2 cellular contexts compared by ENCODE assay signal in the genomic region with DNA sequence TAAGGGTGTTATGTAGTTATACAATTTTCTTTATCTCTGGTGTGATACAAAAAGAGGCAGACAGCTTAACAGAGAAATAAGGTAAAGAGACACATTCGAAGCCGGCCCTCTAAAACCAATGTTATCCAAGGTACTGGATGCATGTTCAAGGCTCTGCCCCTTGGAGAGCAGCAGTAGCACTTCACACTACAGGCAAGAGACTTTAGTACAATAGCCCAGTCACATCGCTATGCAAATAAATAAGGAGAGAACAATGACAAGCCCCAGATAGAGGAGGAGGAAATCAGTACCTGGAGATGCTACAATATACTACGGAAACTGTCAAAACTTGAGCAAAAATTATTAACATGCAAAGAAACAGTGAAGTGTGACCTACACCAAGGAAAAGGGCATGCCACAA.
TF ChIP-seq lines count a peak whose summit lies in the region.

No MANE protein-coding gene starts in this region.

TF ChIP-seq in GM23338, 12 proteins besides CTCF, POLR2A, EP300 and RAD21:
- TF ChIP-seq JUNB (IDR thresholded peaks at IDR 0.05; ENCODE audit: unreplicated experiment) (no peak), CREB1 (CRISPR knock-in tag; IDR thresholded peaks at IDR 0.05; ENCODE audit: low read depth) (no peak), ZNF331 (CRISPR knock-in tag; IDR thresholded peaks at IDR 0.05; ENCODE audit: low read depth) (no peak), STAT1 (IDR thresholded peaks at IDR 0.05; ENCODE audit: unreplicated experiment) (no peak), NANOG (IDR thresholded peaks at IDR 0.05; ENCODE audit: borderline replicate concordance) (no peak), EZH2phosphoT487 (IDR thresholded peaks at IDR 0.05; ENCODE audit: unreplicated experiment) (no peak), POLR2AphosphoS5 (IDR thresholded peaks at IDR 0.05; ENCODE audit: low read depth) (no peak), EZH2 (IDR thresholded peaks at IDR 0.05; ENCODE audit: low read depth, unreplicated experiment) (no peak), ZNF114 (CRISPR knock-in tag; IDR thresholded peaks at IDR 0.05) (no peak)
- TF ChIP-seq, protein P1, sequence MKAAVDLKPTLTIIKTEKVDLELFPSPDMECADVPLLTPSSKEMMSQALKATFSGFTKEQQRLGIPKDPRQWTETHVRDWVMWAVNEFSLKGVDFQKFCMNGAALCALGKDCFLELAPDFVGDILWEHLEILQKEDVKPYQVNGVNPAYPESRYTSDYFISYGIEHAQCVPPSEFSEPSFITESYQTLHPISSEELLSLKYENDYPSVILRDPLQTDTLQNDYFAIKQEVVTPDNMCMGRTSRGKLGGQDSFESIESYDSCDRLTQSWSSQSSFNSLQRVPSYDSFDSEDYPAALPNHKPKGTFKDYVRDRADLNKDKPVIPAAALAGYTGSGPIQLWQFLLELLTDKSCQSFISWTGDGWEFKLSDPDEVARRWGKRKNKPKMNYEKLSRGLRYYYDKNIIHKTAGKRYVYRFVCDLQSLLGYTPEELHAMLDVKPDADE (IDR thresholded peaks at IDR 0.05), result no peak
- TF ChIP-seq, protein P2, sequence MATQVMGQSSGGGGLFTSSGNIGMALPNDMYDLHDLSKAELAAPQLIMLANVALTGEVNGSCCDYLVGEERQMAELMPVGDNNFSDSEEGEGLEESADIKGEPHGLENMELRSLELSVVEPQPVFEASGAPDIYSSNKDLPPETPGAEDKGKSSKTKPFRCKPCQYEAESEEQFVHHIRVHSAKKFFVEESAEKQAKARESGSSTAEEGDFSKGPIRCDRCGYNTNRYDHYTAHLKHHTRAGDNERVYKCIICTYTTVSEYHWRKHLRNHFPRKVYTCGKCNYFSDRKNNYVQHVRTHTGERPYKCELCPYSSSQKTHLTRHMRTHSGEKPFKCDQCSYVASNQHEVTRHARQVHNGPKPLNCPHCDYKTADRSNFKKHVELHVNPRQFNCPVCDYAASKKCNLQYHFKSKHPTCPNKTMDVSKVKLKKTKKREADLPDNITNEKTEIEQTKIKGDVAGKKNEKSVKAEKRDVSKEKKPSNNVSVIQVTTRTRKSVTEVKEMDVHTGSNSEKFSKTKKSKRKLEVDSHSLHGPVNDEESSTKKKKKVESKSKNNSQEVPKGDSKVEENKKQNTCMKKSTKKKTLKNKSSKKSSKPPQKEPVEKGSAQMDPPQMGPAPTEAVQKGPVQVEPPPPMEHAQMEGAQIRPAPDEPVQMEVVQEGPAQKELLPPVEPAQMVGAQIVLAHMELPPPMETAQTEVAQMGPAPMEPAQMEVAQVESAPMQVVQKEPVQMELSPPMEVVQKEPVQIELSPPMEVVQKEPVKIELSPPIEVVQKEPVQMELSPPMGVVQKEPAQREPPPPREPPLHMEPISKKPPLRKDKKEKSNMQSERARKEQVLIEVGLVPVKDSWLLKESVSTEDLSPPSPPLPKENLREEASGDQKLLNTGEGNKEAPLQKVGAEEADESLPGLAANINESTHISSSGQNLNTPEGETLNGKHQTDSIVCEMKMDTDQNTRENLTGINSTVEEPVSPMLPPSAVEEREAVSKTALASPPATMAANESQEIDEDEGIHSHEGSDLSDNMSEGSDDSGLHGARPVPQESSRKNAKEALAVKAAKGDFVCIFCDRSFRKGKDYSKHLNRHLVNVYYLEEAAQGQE (IDR thresholded peaks at IDR 0.05; ENCODE audit: unreplicated experiment), result no peak

TF ChIP-seq in WTC11, 78 proteins besides CTCF, POLR2A, EP300 and RAD21:
- TF ChIP-seq NR1H2 (CRISPR knock-in tag; IDR thresholded peaks at IDR 0.05), result no peak
- no peak for TF ChIP-seq ZNF121 (CRISPR knock-in tag; IDR thresholded peaks at IDR 0.05)
- TF ChIP-seq, protein P3, sequence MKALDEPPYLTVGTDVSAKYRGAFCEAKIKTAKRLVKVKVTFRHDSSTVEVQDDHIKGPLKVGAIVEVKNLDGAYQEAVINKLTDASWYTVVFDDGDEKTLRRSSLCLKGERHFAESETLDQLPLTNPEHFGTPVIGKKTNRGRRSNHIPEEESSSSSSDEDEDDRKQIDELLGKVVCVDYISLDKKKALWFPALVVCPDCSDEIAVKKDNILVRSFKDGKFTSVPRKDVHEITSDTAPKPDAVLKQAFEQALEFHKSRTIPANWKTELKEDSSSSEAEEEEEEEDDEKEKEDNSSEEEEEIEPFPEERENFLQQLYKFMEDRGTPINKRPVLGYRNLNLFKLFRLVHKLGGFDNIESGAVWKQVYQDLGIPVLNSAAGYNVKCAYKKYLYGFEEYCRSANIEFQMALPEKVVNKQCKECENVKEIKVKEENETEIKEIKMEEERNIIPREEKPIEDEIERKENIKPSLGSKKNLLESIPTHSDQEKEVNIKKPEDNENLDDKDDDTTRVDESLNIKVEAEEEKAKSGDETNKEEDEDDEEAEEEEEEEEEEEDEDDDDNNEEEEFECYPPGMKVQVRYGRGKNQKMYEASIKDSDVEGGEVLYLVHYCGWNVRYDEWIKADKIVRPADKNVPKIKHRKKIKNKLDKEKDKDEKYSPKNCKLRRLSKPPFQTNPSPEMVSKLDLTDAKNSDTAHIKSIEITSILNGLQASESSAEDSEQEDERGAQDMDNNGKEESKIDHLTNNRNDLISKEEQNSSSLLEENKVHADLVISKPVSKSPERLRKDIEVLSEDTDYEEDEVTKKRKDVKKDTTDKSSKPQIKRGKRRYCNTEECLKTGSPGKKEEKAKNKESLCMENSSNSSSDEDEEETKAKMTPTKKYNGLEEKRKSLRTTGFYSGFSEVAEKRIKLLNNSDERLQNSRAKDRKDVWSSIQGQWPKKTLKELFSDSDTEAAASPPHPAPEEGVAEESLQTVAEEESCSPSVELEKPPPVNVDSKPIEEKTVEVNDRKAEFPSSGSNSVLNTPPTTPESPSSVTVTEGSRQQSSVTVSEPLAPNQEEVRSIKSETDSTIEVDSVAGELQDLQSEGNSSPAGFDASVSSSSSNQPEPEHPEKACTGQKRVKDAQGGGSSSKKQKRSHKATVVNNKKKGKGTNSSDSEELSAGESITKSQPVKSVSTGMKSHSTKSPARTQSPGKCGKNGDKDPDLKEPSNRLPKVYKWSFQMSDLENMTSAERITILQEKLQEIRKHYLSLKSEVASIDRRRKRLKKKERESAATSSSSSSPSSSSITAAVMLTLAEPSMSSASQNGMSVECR (CRISPR knock-in tag; IDR thresholded peaks at IDR 0.05; ENCODE audit: borderline replicate concordance), result no peak
- TF ChIP-seq ZNF138 (CRISPR knock-in tag; conservative IDR thresholded peaks at IDR 0.05), result no peak
- no peak for TF ChIP-seq TEAD4 (CRISPR knock-in tag; IDR thresholded peaks at IDR 0.05)
- TF ChIP-seq, protein P4, sequence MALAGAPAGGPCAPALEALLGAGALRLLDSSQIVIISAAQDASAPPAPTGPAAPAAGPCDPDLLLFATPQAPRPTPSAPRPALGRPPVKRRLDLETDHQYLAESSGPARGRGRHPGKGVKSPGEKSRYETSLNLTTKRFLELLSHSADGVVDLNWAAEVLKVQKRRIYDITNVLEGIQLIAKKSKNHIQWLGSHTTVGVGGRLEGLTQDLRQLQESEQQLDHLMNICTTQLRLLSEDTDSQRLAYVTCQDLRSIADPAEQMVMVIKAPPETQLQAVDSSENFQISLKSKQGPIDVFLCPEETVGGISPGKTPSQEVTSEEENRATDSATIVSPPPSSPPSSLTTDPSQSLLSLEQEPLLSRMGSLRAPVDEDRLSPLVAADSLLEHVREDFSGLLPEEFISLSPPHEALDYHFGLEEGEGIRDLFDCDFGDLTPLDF (CRISPR knock-in tag; IDR thresholded peaks at IDR 0.05), result no peak
- TF ChIP-seq, protein P5, sequence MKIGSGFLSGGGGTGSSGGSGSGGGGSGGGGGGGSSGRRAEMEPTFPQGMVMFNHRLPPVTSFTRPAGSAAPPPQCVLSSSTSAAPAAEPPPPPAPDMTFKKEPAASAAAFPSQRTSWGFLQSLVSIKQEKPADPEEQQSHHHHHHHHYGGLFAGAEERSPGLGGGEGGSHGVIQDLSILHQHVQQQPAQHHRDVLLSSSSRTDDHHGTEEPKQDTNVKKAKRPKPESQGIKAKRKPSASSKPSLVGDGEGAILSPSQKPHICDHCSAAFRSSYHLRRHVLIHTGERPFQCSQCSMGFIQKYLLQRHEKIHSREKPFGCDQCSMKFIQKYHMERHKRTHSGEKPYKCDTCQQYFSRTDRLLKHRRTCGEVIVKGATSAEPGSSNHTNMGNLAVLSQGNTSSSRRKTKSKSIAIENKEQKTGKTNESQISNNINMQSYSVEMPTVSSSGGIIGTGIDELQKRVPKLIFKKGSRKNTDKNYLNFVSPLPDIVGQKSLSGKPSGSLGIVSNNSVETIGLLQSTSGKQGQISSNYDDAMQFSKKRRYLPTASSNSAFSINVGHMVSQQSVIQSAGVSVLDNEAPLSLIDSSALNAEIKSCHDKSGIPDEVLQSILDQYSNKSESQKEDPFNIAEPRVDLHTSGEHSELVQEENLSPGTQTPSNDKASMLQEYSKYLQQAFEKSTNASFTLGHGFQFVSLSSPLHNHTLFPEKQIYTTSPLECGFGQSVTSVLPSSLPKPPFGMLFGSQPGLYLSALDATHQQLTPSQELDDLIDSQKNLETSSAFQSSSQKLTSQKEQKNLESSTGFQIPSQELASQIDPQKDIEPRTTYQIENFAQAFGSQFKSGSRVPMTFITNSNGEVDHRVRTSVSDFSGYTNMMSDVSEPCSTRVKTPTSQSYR (CRISPR knock-in tag; IDR thresholded peaks at IDR 0.05), result no peak
- no peak for TF ChIP-seq MYBL2 (CRISPR knock-in tag; IDR thresholded peaks at IDR 0.05)
- no peak for TF ChIP-seq GTF2I (CRISPR knock-in tag; conservative IDR thresholded peaks at IDR 0.05)
- TF ChIP-seq, protein P6, sequence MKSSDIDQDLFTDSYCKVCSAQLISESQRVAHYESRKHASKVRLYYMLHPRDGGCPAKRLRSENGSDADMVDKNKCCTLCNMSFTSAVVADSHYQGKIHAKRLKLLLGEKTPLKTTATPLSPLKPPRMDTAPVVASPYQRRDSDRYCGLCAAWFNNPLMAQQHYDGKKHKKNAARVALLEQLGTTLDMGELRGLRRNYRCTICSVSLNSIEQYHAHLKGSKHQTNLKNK (CRISPR knock-in tag; IDR thresholded peaks at IDR 0.05), result no peak
- no peak for TF ChIP-seq ZNF232 (CRISPR knock-in tag; IDR thresholded peaks at IDR 0.05)
- no peak for TF ChIP-seq ZNF219 (CRISPR knock-in tag; IDR thresholded peaks at IDR 0.05; ENCODE audit: borderline replicate concordance)
- TF ChIP-seq ESRRA (CRISPR knock-in tag; IDR thresholded peaks at IDR 0.05; ENCODE audit: borderline replicate concordance), result no peak
- TF ChIP-seq ZNF396 (CRISPR knock-in tag; IDR thresholded peaks at IDR 0.05; ENCODE audit: borderline replicate concordance), result no peak
TF ChIP-seq in WTC11: peak in this region for 0.
